ENCODE assay signal across 36 cellular contexts in genomic region chr3:138355071-138355470, GRCh38. TPM values are rescaled to one million over a fixed set of nuclear protein-coding genes. Genes with fewer than 3 reads are reported as not detected.
"Had no signal": no experiment of that assay in that cellular context is flagged by ENCODE, and none has a peak within 500 bp of the region (broad histone marks: within the 10 kb centered on the region; RNA-seq: fewer than 3 reads in every experiment).

No MANE protein-coding gene starts in this region.

- H2AFZ ChIP-seq: PC-9 had no signal

- H3K9me3 ChIP-seq: SJCRH30 had no signal

- DNase-seq: activated CD4-positive, alpha-beta memory T cell treated with anti-CD3 and anti-CD28 coated beads, Interleukin-2, amount 10 ng/mL, durations not matched to agents 7 days and 5 days; activated CD4-positive, alpha-beta T cell treated with anti-CD3 and anti-CD28 coated beads for 1 hour; activated CD4-positive, alpha-beta T cell treated with anti-CD3 and anti-CD28 coated beads for 48 hours; activated CD4-positive, CD25-positive, alpha-beta regulatory T cell; activated CD8-positive, alpha-beta memory T cell treated with anti-CD3 and anti-CD28 coated beads for 24 hours; activated CD8-positive, alpha-beta memory T cell treated with anti-CD3 and anti-CD28 coated beads, Interleukin-2, amount 10 ng/mL, durations not matched to agents 7 days and 5 days; activated CD8-positive, alpha-beta memory T cell treated with anti-CD3 and anti-CD28 coated beads, Interleukin-2, amount 50 U/mL, for 48 hours; activated effector memory CD4-positive, alpha-beta T cell treated with Interleukin-2 at 50 U/mL for 16 hours; activated naive CD4-positive, alpha-beta T cell; activated naive CD4-positive, alpha-beta T cell treated with anti-CD3 and anti-CD28 coated beads, Interleukin-2, amount 50 U/mL, for 16 hours; activated naive CD8-positive, alpha-beta T cell treated with anti-CD3 and anti-CD28 coated beads for 36 hours; activated T-cell treated with anti-CD3 and anti-CD28 coated beads, Interleukin-2, amount 50 U/mL, for 48 hours; amniotic stem cell; aorta; brain microvascular endothelial cell; Karpas-422; KBM-7; NCI-H1105; NCI-H1417 treated with DMSO at 0.1 percent for 48 hours; NCI-H187 treated with DMSO at 0.1 percent for 48 hours; NCI-H2081; NCI-H226; NCI-H524 treated with DMSO at 0.1 percent for 48 hours; PC-9; SHP77; SJCRH30; T1000; WERI-Rb-1 had no signal

- H3K27ac ChIP-seq: brain microvascular endothelial cell, PC-9, RWPE1, SJCRH30, SK-N-MC, WERI-Rb-1 had no signal

- H3K27me3 ChIP-seq: brain microvascular endothelial cell, SJCRH30 had no signal

- ATAC-seq: activated CD8-positive, alpha-beta memory T cell treated with anti-CD3 and anti-CD28 coated beads, Interleukin-2, amount 10 ng/mL, durations not matched to agents 7 days and 5 days had no signal

- H3K4me3 ChIP-seq: PC-9, SJCRH30, SK-N-MC had no signal

- H3K4me2 ChIP-seq: PC-9 had no signal

- H3K36me3 ChIP-seq: brain microvascular endothelial cell, WERI-Rb-1 had no signal

RNA-seq across cellular contexts. Expression of gene MRAS, which starts 6.7 kb away (rescaled TPM):
- total RNA-seq: activated CD4-positive, alpha-beta memory T cell treated with anti-CD3 and anti-CD28 coated beads, Interleukin-2, amount 10 ng/mL, durations not matched to agents 7 days and 5 days; activated CD8-positive, alpha-beta memory T cell treated with anti-CD3 and anti-CD28 coated beads, Interleukin-2, amount 10 ng/mL, durations not matched to agents 7 days and 5 days; OCI-LY7; T-helper 1 cell treated with Interleukin-12 subunit alpha and Interleukin-12 subunit beta and Interleukin-4 antibody, amounts not matched to agents 30 ng/mL and 1 ng/mL, for 36 hours; T-helper 2 cell treated with Interferon-gamma antibody and Interleukin-4, amounts not matched to agents 100 ng/mL and 5 ng/mL, for 36 hours had no signal
- polyA plus RNA-seq: IgD-negative memory B cell had no signal

RNA-seq across cellular contexts. Expression of gene NME9, which starts 25.4 kb away (rescaled TPM):
- total RNA-seq: activated CD8-positive, alpha-beta memory T cell treated with anti-CD3 and anti-CD28 coated beads, Interleukin-2, amount 10 ng/mL, durations not matched to agents 7 days and 5 days; activated naive CD8-positive, alpha-beta T cell treated with anti-CD3 and anti-CD28 coated beads for 36 hours; MCF 10A; NCI-H460; OCI-LY7; PC-9; T-helper 1 cell treated with Interleukin-12 subunit alpha and Interleukin-12 subunit beta and Interleukin-4 antibody, amounts not matched to agents 30 ng/mL and 1 ng/mL, for 36 hours; T-helper 2 cell treated with Interferon-gamma antibody and Interleukin-4, amounts not matched to agents 100 ng/mL and 5 ng/mL, for 36 hours had no signal
